In genomic region chr10:60405172-60405571, GRCh38 we compare ENCODE assay signal across 29 cellular contexts.
"Had no signal": no experiment of that assay in that cellular context is flagged by ENCODE, and none has a peak within 500 bp of the region (broad histone marks: within the 10 kb centered on the region; RNA-seq: fewer than 3 reads in every experiment).

No MANE protein-coding gene starts in this region.

- H3K4me3 Mint-ChIP-seq: naive thymus-derived CD8-positive, alpha-beta T cell; natural killer cell treated with Interleukin-12 subunit alpha and Interleukin-12 subunit beta and Interleukin-15 and Interleukin-18, amount 100 ng/mL, for 72 hours; neural progenitor cell; stimulated activated memory B cell treated with anti-CD40 and anti-IgM and Interleukin-4, amounts not matched to agents 10 μg/mL and 1 μg/mL and 100 μg/mL, for 72 hours; stimulated activated naive CD8-positive, alpha-beta T cell treated with anti-CD3 and anti-CD28 coated beads, Interleukin-15, amount 100 ng/mL, for 72 hours; type B pancreatic cell had no signal

- H3K27ac Mint-ChIP-seq: naive thymus-derived CD8-positive, alpha-beta T cell; natural killer cell treated with Interleukin-12 subunit alpha and Interleukin-12 subunit beta and Interleukin-15 and Interleukin-18, amount 100 ng/mL, for 72 hours; neural progenitor cell; progenitor cell of endocrine pancreas; stimulated activated memory B cell treated with anti-CD40 and anti-IgM and Interleukin-4, amounts not matched to agents 10 μg/mL and 1 μg/mL and 100 μg/mL, for 72 hours; stimulated activated naive CD8-positive, alpha-beta T cell treated with anti-CD3 and anti-CD28 coated beads, Interleukin-15, amount 100 ng/mL, for 72 hours; type B pancreatic cell had no signal

- H3K27me3 ChIP-seq: neural progenitor cell, ovary, right lobe of liver, sigmoid colon, suprapubic skin, testis, tibial artery, transverse colon, upper lobe of right lung, uterus had no signal

- H3K27me3 Mint-ChIP-seq: progenitor cell of endocrine pancreas; stimulated activated memory B cell treated with anti-CD40 and anti-IgM and Interleukin-4, amounts not matched to agents 10 μg/mL and 1 μg/mL and 100 μg/mL, for 72 hours; stimulated activated naive CD8-positive, alpha-beta T cell treated with anti-CD3 and anti-CD28 coated beads, Interleukin-15, amount 100 ng/mL, for 72 hours; type B pancreatic cell had no signal

- ATAC-seq: naive thymus-derived CD8-positive, alpha-beta T cell; natural killer cell treated with Interleukin-12 subunit alpha and Interleukin-12 subunit beta and Interleukin-15 and Interleukin-18, amount 100 ng/mL, for 72 hours; psoas muscle; right cardiac atrium; right lobe of liver; stimulated activated memory B cell treated with anti-CD40 and anti-IgM and Interleukin-4, amounts not matched to agents 10 μg/mL and 1 μg/mL and 100 μg/mL, for 72 hours; stimulated activated naive CD8-positive, alpha-beta T cell treated with anti-CD3 and anti-CD28 coated beads, Interleukin-15, amount 100 ng/mL, for 72 hours; stimulated activated naive CD8-positive, alpha-beta T cell treated with anti-CD3 and anti-CD28 coated beads, Interleukin-15, Interleukin-2, amounts not matched to agents 100 U/mL and 50 U/mL, for 24 hours; upper lobe of right lung had no signal

- H3K27ac ChIP-seq: neural progenitor cell, ovary, parathyroid adenoma, psoas muscle, right lobe of liver, sigmoid colon, suprapubic skin, testis, tibial artery, transverse colon, upper lobe of right lung, uterus had no signal

- H3K4me3 ChIP-seq: neural progenitor cell, ovary, psoas muscle, right lobe of liver, sigmoid colon, suprapubic skin, testis, tibial artery, transverse colon, upper lobe of right lung, uterus had no signal

- H3K36me3 Mint-ChIP-seq: natural killer cell treated with Interleukin-12 subunit alpha and Interleukin-12 subunit beta and Interleukin-15 and Interleukin-18, amount 100 ng/mL, for 72 hours; neural progenitor cell; type B pancreatic cell had no signal

- DNase-seq: naive thymus-derived CD8-positive, alpha-beta T cell; occipital lobe; ovary; posterior cingulate gyrus; psoas muscle; right cardiac atrium; right lobe of liver; sigmoid colon; small intestine; stimulated activated CD4-positive, alpha-beta T cell treated with anti-CD3 and anti-CD28 coated beads, Interleukin-15, amount 100 ng/mL, for 24 hours; stimulated activated CD4-positive, alpha-beta T cell treated with anti-CD3 and anti-CD28 coated beads, Interleukin-2, amount 100 ng/mL, for 24 hours; stimulated activated CD4-positive, alpha-beta T cell treated with anti-CD3 and anti-CD28 coated beads, Interleukin-2, amount 100 ng/mL, for 48 hours; stimulated activated CD4-positive, alpha-beta T cell treated with anti-CD3 and anti-CD28 coated beads, Interleukin-4, amount 100 ng/mL, for 24 hours; stimulated activated naive CD4-positive, alpha-beta T cell; stimulated activated naive CD8-positive, alpha-beta T cell treated with anti-CD3 and anti-CD28 coated beads, Interleukin-15, amount 100 ng/mL, for 72 hours; stimulated activated naive CD8-positive, alpha-beta T cell treated with anti-CD3 and anti-CD28 coated beads, Interleukin-15, Interleukin-2, amounts not matched to agents 100 U/mL and 50 U/mL, for 24 hours; substantia nigra; testis; tibial artery; transverse colon; upper lobe of right lung; uterus had no signal

- H3K4me1 ChIP-seq: neural progenitor cell, parathyroid adenoma, psoas muscle, sigmoid colon, suprapubic skin, testis, tibial artery, upper lobe of right lung, uterus had no signal

- H3K36me3 ChIP-seq: neural progenitor cell, ovary, right lobe of liver, sigmoid colon, suprapubic skin, tibial artery, transverse colon, upper lobe of right lung, uterus had no signal

- H3K4me1 Mint-ChIP-seq: naive thymus-derived CD8-positive, alpha-beta T cell; neural progenitor cell; stimulated activated memory B cell treated with anti-CD40 and anti-IgM and Interleukin-4, amounts not matched to agents 10 μg/mL and 1 μg/mL and 100 μg/mL, for 72 hours; stimulated activated naive CD8-positive, alpha-beta T cell treated with anti-CD3 and anti-CD28 coated beads, Interleukin-15, amount 100 ng/mL, for 72 hours had no signal

- H3K9ac ChIP-seq: neural progenitor cell, parathyroid adenoma had no signal

- H3K9me3 ChIP-seq: ovary, psoas muscle, right lobe of liver, suprapubic skin, testis, transverse colon, upper lobe of right lung, uterus had no signal

- H3K4me2 ChIP-seq: neural progenitor cell had no signal

- H2AFZ ChIP-seq: neural progenitor cell, parathyroid adenoma had no signal

- H3K79me2 ChIP-seq: parathyroid adenoma had no signal

- H3K9me3 Mint-ChIP-seq: natural killer cell treated with Interleukin-12 subunit alpha and Interleukin-12 subunit beta and Interleukin-15 and Interleukin-18, amount 100 ng/mL, for 72 hours; neural progenitor cell; stimulated activated memory B cell treated with anti-CD40 and anti-IgM and Interleukin-4, amounts not matched to agents 10 μg/mL and 1 μg/mL and 100 μg/mL, for 72 hours; stimulated activated naive CD8-positive, alpha-beta T cell treated with anti-CD3 and anti-CD28 coated beads, Interleukin-15, amount 100 ng/mL, for 72 hours; type B pancreatic cell had no signal
